24 cellular contexts compared by ENCODE assay signal in genomic region chr17:65185686-65186382, GRCh38. TPM values are rescaled to one million over a fixed set of nuclear protein-coding genes. Genes with fewer than 3 reads are reported as not detected.
A peak's percentile ranks its signal among the peaks of the same experiment; 100 is the strongest.
DNase-seq lines count a peak whose midpoint lies in the region; ATAC-seq, FAIRE-seq and TF ChIP-seq lines count a peak whose summit lies in the region.
"Had no signal": no experiment of that assay in that cellular context is flagged by ENCODE, and none has a peak within 500 bp of the region (broad histone marks: within the 10 kb centered on the region; RNA-seq: fewer than 3 reads in every experiment).

No MANE protein-coding gene starts in this region.

- TF ChIP-seq POLR2A in HepG2 (IDR thresholded peaks at IDR 0.05; ENCODE audit: insufficient read depth in 1 of 2, low read depth in 2 of 2, low read length in 2 of 2) (no peak), right lobe of liver (IDR thresholded peaks at IDR 0.05) (no peak)

- H3K9me2 ChIP-seq in OCI-LY7 (ENCODE audit: insufficient read depth, low read length), result no peaks in the 10 kb centered on the region

- POLR2A ChIA-PET in HepG2 (lab: Yijun Ruan, JAX), result no interaction called here
- POLR2A ChIA-PET in OCI-LY7 (lab: Charles Lee), result interaction anchor here (0.6 to 1.2 kb wide), 5 partner anchors 43 to 1011 kb away, joined by 3 to 5 read pairs (median 4); no protein-coding TSS in a partner anchor

- H3K4me2 ChIP-seq in HepG2 (ENCODE audit: low read depth, low read length) (no peak overlapping the region), OCI-LY7 (ENCODE audit: low read length) (no peak overlapping the region)

- no peaks in the 10 kb centered on the region for H3K4me1 ChIP-seq in HepG2 (ENCODE audit: insufficient read depth, low read length)
- no peaks in the 10 kb centered on the region for H3K4me1 ChIP-seq in right lobe of liver
- peaks cover 47% of the 10 kb centered on the region for H3K4me1 ChIP-seq in OCI-LY7 (ENCODE audit: insufficient read depth, low read length, poor library complexity, severe bottlenecking)

- in situ Hi-C loops in HepG2 (cut with HindIII; ENCODE audit: extremely low pct_ligation_motif_present, low pct_unique_long_range_greater_than_20kb), result no loop called here

- H3K27me3 ChIP-seq in HepG2 (ENCODE audit: control insufficient read depth in 1 of 2, insufficient read depth in 2 of 2, low read length in 2 of 2) (peaks cover 7 to 30% of the 10 kb centered on the region in 2 experiments; a peak in 4 of 5 replicates), right lobe of liver (no peaks in the 10 kb centered on the region)
- H3K27me3 ChIP-seq: BLaER1 had no signal

- H3K27ac ChIP-seq in HepG2 (ENCODE audit: extremely low read length, insufficient read depth, low read length) (no peak overlapping the region), right lobe of liver (no peak overlapping the region), OCI-LY7 (ENCODE audit: low read depth, low read length, poor library complexity, severe bottlenecking) (no peak overlapping the region)
- H3K27ac ChIP-seq: BLaER1 had no signal

- H3K4me3 ChIP-seq in HepG2 (replicated peaks in 1 of 3; ENCODE audit: insufficient read depth in 1 of 3, low read depth in 2 of 3, low read length in 3 of 3) (no peak overlapping the region), right lobe of liver (no peak overlapping the region), OCI-LY7 (ENCODE audit: low read depth, low read length, poor library complexity, severe bottlenecking) (no peak overlapping the region)
- H3K4me3 ChIP-seq: BLaER1 had no signal

- H4K20me1 ChIP-seq in HepG2 (ENCODE audit: insufficient read depth, low read length) (no peaks in the 10 kb centered on the region), OCI-LY7 (ENCODE audit: insufficient read depth, low read length) (no peaks in the 10 kb centered on the region)
- H4K20me1 ChIP-seq: BLaER1 had no signal

- CTCF ChIA-PET in HepG2 (lab: Yijun Ruan, JAX; ENCODE audit: low intra/inter-chr PET ratio, low total read pairs), result no interaction called here
- CTCF ChIA-PET in OCI-LY7 (lab: Charles Lee; ENCODE audit: unreplicated experiment), result interaction anchor here (0.7 to 0.9 kb wide), 3 partner anchors 12 to 48 kb away, joined by 3 read pairs; no protein-coding TSS in a partner anchor

- H2AFZ ChIP-seq in HepG2 (ENCODE audit: low read length) (no peak overlapping the region), OCI-LY7 (ENCODE audit: low read length) (no peak overlapping the region)

- H3K9ac ChIP-seq in HepG2 (ENCODE audit: insufficient read depth, low read depth, low read length), result no peak overlapping the region
- H3K9ac ChIP-seq: BLaER1 had no signal

- H3K9me3 ChIP-seq in HepG2 (ENCODE audit: low read length), result no peaks in the 10 kb centered on the region
- no peaks in the 10 kb centered on the region for H3K9me3 ChIP-seq in right lobe of liver
- no peaks in the 10 kb centered on the region for H3K9me3 ChIP-seq in OCI-LY7 (ENCODE audit: low read length)
- H3K9me3 ChIP-seq: BLaER1 had no signal

- H3K79me2 ChIP-seq in HepG2 (ENCODE audit: insufficient read depth, low read length), result no peaks in the 10 kb centered on the region
- H3K79me2 ChIP-seq in OCI-LY7 (ENCODE audit: insufficient read depth, low read depth, low read length), result no peaks in the 10 kb centered on the region

- H3K36me3 ChIP-seq in HepG2 (replicated peaks in 1 of 2; ENCODE audit: control insufficient read depth in 1 of 2, insufficient read depth in 2 of 2, low read length in 2 of 2) (no peaks in the 10 kb centered on the region), right lobe of liver (no peaks in the 10 kb centered on the region), OCI-LY7 (ENCODE audit: insufficient read depth, low read length) (no peaks in the 10 kb centered on the region)
- H3K36me3 ChIP-seq: BLaER1 had no signal

- ATAC-seq in HepG2 (peak; percentile 35; the same call in 1 of the 3 replicates), right lobe of liver (no peak), GM21576 (IDR thresholded peaks at IDR 0.05; ENCODE audit: unreplicated experiment) (no peak)
- ATAC-seq: activated CD8-positive, alpha-beta T cell treated with anti-CD3 and anti-CD28 coated beads for 36 hours had no signal

- TF ChIP-seq CTCF in HepG2 (CRISPR knock-in tag; IDR thresholded peaks at IDR 0.05) (no peak), right lobe of liver (IDR thresholded peaks at IDR 0.05) (no peak), OCI-LY7 (conservative IDR thresholded peaks at IDR 0.05; ENCODE audit: low read length) (peak; percentile 56; the same call in 1 of the 2 replicates)

- BruUV-seq in HepG2 (replicated peaks; lab: Mats Ljungman, UMichigan) (no TSS peak), OCI-LY7 (replicated peaks; lab: Mats Ljungman, UMichigan) (no TSS peak)

- no peak for TF ChIP-seq RAD21 in HepG2 (CRISPR knock-in tag; IDR thresholded peaks at IDR 0.05)

- intact Hi-C loops in HepG2 (cut with micrococcal nuclease; ENCODE audit: unreplicated experiment) (no loop called here), right lobe of liver (cut with DNase I) (no loop called here), OCI-LY7 (cut with micrococcal nuclease; ENCODE audit: unreplicated experiment) (no loop called here)

- no peak for DNase-seq in HepG2 (ENCODE audit: low spot score)
- DNase-seq in right lobe of liver, result no peak
- no peak for DNase-seq in OCI-LY7 (ENCODE audit: low spot score)
- DNase-seq in iPS-NIHi11 (ENCODE audit: low spot score), result peak; percentile 61
- DNase-seq in stimulated activated CD4-positive, alpha-beta T cell treated with anti-CD3 and anti-CD28 coated beads, Interleukin-1b, Interleukin-23, amount 100 ng/mL, for 48 hours, result no peak
- no peak for DNase-seq in SW480 (ENCODE audit: low spot score)
- DNase-seq in midbrain (lab: John Stamatoyannopoulos, UW), result no peak
- DNase-seq: activated CD4-positive, CD25-positive, alpha-beta regulatory T cell; activated CD8-positive, alpha-beta T cell treated with anti-CD3 and anti-CD28 coated beads for 36 hours; activated naive CD8-positive, alpha-beta T cell treated with anti-CD3 and anti-CD28 coated beads, Interleukin-2, amount 10 ng/mL, durations not matched to agents 7 days and 5 days; DMS79; NCI-H1048; NCI-H187 treated with DMSO at 0.1 percent for 48 hours; NCI-H526; nucleus accumbens; small intestine; stimulated activated CD4-positive, alpha-beta T cell treated with anti-CD3 and anti-CD28 coated beads, Interleukin-2, amount 100 ng/mL, for 24 hours; T-helper 9 cell had no signal

- TF ChIP-seq EP300 in HepG2 (IDR thresholded peaks at IDR 0.05; ENCODE audit: low read depth in 2 of 2, low read length in 2 of 2), result no peak
- TF ChIP-seq EP300 in HepG2 (CRISPR knock-in tag; IDR thresholded peaks at IDR 0.05; ENCODE audit: borderline replicate concordance), result no peak

- FAIRE-seq in HepG2 (lab: Jason Lieb, UNC), result no peak
- FAIRE-seq: astrocyte, endothelial cell of umbilical vein, GM19239, small intestine had no signal

- WGBS in HepG2 (ENCODE audit: low lambda C conversion rate), result 57% methylated on average over 13 of the region's 13 CpGs
- 88% methylated on average over 7 of the region's 13 CpGs for WGBS in right lobe of liver (ENCODE audit: insufficient coverage, low coverage, low lambda C conversion rate, missing lambda C conversion rate)

TF ChIP-seq in HepG2, 621 proteins besides CTCF, POLR2A, EP300 and RAD21 (continues in another document):
- no peak for TF ChIP-seq TRAFD1 (CRISPR knock-in tag; IDR thresholded peaks at IDR 0.05; ENCODE audit: borderline replicate concordance)
- no peak for TF ChIP-seq ZBTB1 (CRISPR knock-in tag; IDR thresholded peaks at IDR 0.05; ENCODE audit: borderline replicate concordance)
- TF ChIP-seq TBL1XR1 (IDR thresholded peaks at IDR 0.05; ENCODE audit: borderline replicate concordance, low read length, partially characterized antibody), result no peak
- TF ChIP-seq NONO (IDR thresholded peaks at IDR 0.05), result no peak
- no peak for TF ChIP-seq NONO (CRISPR knock-in tag; conservative IDR thresholded peaks at IDR 0.05)

RNA-seq across cellular contexts. Expression of gene RGS9, which starts 48.7 kb away (rescaled TPM):
- total RNA-seq in HepG2 (2016; rRNA removed; fragmentation: Illumina TruSeq; extraction: Trizol), result 0.44 and 0.66 TPM in 2 replicates
- 0.62 and 2.1 TPM in 2 replicates for total RNA-seq in HepG2 (2016; cell fraction: cytosol; rRNA removed; fragmentation: Illumina TruSeq; extraction: Trizol; ENCODE audit: low read depth)
- 0.13 and 0.37 TPM in 2 replicates for total RNA-seq in HepG2 (2016; cell fraction: insoluble cytoplasmic fraction; rRNA removed; fragmentation: Illumina TruSeq; extraction: Trizol)
- 1.5 and 2.3 TPM in 2 replicates for total RNA-seq in HepG2 (2016; cell fraction: membrane; rRNA removed; fragmentation: Illumina TruSeq; extraction: Trizol)
- not detected in 2 replicates for total RNA-seq in HepG2 (2016; cell fraction: nucleus; rRNA removed; fragmentation: Illumina TruSeq; extraction: Trizol)
- polyA plus RNA-seq in HepG2 (2011; rRNA removed), result 0.43 and 0.74 TPM in 2 replicates
- polyA plus RNA-seq in HepG2 (2011; cell fraction: cytosol; rRNA removed), result 0.22 and 0.24 TPM in 2 replicates
- polyA plus RNA-seq in HepG2 (2011; cell fraction: nucleus; rRNA removed), result 0.06 and 0.10 TPM in 2 replicates
- 0.47 and 0.65 TPM in 2 replicates for polyA plus RNA-seq in HepG2 (2012)
- polyA plus RNA-seq in HepG2 (2016; cell fraction: cytosol; fragmentation: Illumina TruSeq; extraction: Trizol; ENCODE audit: low read depth), result 1.7 and 2.2 TPM in 2 replicates
- 0.62 and 0.74 TPM in 2 replicates for polyA plus RNA-seq in HepG2 (2016; cell fraction: insoluble cytoplasmic fraction; fragmentation: Illumina TruSeq; extraction: Trizol; ENCODE audit: low read depth)
- polyA plus RNA-seq in HepG2 (2016; cell fraction: membrane; fragmentation: Illumina TruSeq; extraction: Trizol; ENCODE audit: low read depth), result 1.2 and 1.8 TPM in 2 replicates
- 0.29 and 0.72 TPM in 2 replicates for polyA plus RNA-seq in HepG2 (2016; cell fraction: nucleus; fragmentation: Illumina TruSeq; extraction: Trizol; ENCODE audit: insufficient read depth, low read depth)
- 0.20 and 0.23 TPM in 2 replicates for polyA minus RNA-seq in HepG2 (2011; rRNA and poly(A)+ RNA removed; ENCODE audit: low replicate concordance)
- not detected in 2 replicates for polyA minus RNA-seq in HepG2 (2011; cell fraction: cytosol; rRNA and poly(A)+ RNA removed)
- 0.13 TPM in 1 of 2 replicates, not detected in the other for polyA minus RNA-seq in HepG2 (2011; cell fraction: nucleus; rRNA and poly(A)+ RNA removed)
- total RNA-seq in right lobe of liver, result 10 to 100 TPM in 2 of 6 experiments, 1 to 10 TPM in 4; 1.9 to 12.8 (median 5.7) TPM
- total RNA-seq in OCI-LY7 (2014; rRNA removed; shearing (Covaris generic)), result 12.9 and 13.7 TPM in 2 replicates
- total RNA-seq in OCI-LY7 (2022), result 22.2 and 26.4 TPM in 2 replicates
- total RNA-seq: HT-29 had no signal
